Comparison of ENCODE assay signal across 8 cellular contexts in genomic region chr1:75133754-75134655, GRCh38. TPM values are rescaled to one million over a fixed set of nuclear protein-coding genes. Genes with fewer than 3 reads are reported as not detected.
DNase-seq lines count a peak whose midpoint lies in the region; ATAC-seq and TF ChIP-seq lines count a peak whose summit lies in the region.
"Had no signal": no experiment of that assay in that cellular context is flagged by ENCODE, and none has a peak within 500 bp of the region (broad histone marks: within the 10 kb centered on the region; RNA-seq: fewer than 3 reads in every experiment).

TSS of gene LHX8 (plus strand) at chr1:75134388. CDS start at chr1:75136615, 2,227 bp downstream.

- 11 to 14% methylated on average over 23 of the region's 23 CpGs for whole genome bisulfite sequencing in sigmoid colon, 2 donors

- H3K36me3 ChIP-seq in SJCRH30 (no peaks in the 10 kb centered on the region), sigmoid colon (no peaks in the 10 kb centered on the region)

- H3K27me3 ChIP-seq in SJCRH30 (no peaks in the 10 kb centered on the region), sigmoid colon (peaks cover 69 to 100% (median 95%) of the 10 kb centered on the region in 3 donors)

- H3K4me3 ChIP-seq in SJCRH30 (peak within 1 kb of the TSS; percentile 45), sigmoid colon (peak within 1 kb of the TSS in 3 of 4 donors; percentile 26 to 36 (median 36))

- DNase-seq in SJCRH30 (peak; percentile 64 to 76), fibroblast of peridontal ligament (ENCODE audit: extremely low read depth) (peak; percentile 98), sigmoid colon (no peak), NCI-H1092 treated with DMSO at 0.1 percent for 48 hours (lab: John Stamatoyannopoulos, UW) (no peak), GM19240 (ENCODE audit: insufficient read length, low spot score) (no peak)

- TF ChIP-seq POLR2A in sigmoid colon (IDR thresholded peaks at IDR 0.05), result no peak

- H3K9me3 ChIP-seq in SJCRH30 (replicated peaks), result no peaks in the 10 kb centered on the region
- H3K9me3 ChIP-seq in sigmoid colon, result no peaks in the 10 kb centered on the region

- TF ChIP-seq CTCF in sigmoid colon (IDR thresholded peaks at IDR 0.05), result no peak

- no peak within 1 kb of the TSS for H3K27ac ChIP-seq in SJCRH30
- H3K27ac ChIP-seq in sigmoid colon, result no peak within 1 kb of the TSS

- ATAC-seq in GM19324 (IDR thresholded peaks at IDR 0.05; ENCODE audit: low FRiP score, unreplicated experiment) (peak; percentile 35), HG02884 (IDR thresholded peaks at IDR 0.05; ENCODE audit: unreplicated experiment) (no peak)

- TF ChIP-seq EP300 in sigmoid colon (IDR thresholded peaks at IDR 0.05), result no peak

- H3K4me1 ChIP-seq in SJCRH30, result no peaks in the 10 kb centered on the region
- peaks cover 0 to 43% (median 27%) of the 10 kb centered on the region in 4 donors for H3K4me1 ChIP-seq in sigmoid colon

- intact Hi-C loops in sigmoid colon (cut with DNase I), result no loop called here

RNA-seq across cellular contexts. Expression of gene LHX8, which starts in this region (rescaled TPM):
- not detected in 2 replicates for total RNA-seq in SJCRH30 (2014; rRNA removed; shearing (Covaris generic))
- not detected for total RNA-seq in sigmoid colon
- polyA plus RNA-seq in sigmoid colon, result not detected
- total RNA-seq: T-helper 1 cell treated with Interleukin-12 subunit alpha and Interleukin-12 subunit beta and Interleukin-4 antibody, amounts not matched to agents 30 ng/mL and 1 ng/mL, for 36 hours had no signal

Comparison
In these comparisons a context has a peak if more than half of its experiments do, and no peak if none do; other contexts are left out.
1. Peak in DNase-seq and H3K4me3 ChIP-seq in SJCRH30; RNA of the gene not detected or under 1 TPM.